ENCODE assay signal across 8 cellular contexts in the genomic region with DNA sequence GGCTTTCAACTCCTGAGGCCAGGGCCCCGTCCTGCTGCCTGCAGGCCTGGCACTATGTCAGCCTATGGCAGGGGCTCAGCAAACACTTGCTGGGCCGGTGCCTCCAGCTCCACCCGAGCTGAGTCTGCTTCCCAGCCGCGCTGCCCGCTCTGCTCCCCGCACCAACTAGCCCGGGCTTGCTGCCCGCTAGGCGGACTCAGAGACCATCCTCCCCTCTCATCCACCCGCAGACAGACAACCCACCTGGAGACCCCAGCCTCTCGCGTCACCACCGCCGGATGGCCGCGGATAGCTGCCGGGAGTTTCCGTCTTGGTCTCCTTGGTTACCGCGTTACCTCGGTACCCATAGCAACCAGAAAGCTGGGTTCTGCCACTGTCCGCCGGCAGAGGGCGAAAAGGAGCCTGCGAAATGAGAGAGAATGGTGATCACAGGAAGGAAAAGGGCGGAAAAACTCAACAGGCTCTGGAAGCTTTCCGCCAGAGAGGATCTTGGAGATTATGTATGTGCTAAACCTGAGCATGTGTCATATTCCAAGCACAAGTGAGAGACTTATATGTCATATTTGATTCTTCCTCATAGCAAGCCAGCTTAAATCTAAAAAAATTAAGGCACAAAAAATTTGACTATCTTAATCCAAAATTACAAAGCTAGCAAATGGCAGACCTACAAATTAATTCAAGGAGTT. TPM values are rescaled to one million over a fixed set of nuclear protein-coding genes. Genes with fewer than 3 reads are reported as not detected.
DNase-seq lines count a peak whose midpoint lies in the region; ATAC-seq and TF ChIP-seq lines count a peak whose summit lies in the region.

A gene with protein sequence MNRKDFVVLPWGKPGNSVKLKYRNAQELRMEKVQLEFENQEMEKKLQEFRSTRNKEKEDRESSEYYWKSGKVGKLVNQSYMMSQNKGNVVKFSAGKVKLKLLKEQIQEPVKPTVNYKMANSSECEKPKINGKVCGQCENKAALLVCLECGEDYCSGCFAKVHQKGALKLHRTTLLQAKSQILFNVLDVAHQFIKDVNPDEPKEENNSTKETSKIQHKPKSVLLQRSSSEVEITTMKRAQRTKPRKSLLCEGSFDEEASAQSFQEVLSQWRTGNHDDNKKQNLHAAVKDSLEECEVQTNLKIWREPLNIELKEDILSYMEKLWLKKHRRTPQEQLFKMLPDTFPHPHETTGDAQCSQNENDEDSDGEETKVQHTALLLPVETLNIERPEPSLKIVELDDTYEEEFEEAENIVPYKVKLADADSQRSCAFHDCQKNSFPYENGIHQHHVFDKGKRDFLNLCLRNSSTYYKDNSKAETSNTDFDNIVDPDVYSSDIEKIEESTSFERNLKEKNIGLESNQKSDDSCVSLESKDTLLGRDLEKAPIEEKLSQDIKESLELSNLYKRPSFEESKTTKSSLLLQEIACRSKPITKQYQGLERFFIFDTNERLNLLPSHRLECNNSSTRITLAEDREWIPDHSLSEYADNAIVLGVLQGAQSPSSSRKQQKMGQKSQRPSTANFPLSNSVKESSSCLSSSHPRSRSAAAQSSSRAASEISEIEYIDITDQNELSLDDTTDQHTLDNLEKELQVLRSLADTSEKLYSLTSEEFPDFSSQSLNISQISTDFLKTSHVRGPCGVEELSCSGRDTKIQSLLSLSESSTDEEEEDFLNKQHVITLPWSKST (minus strand): TSS at position 294 of the 686 bp plus-strand sequence. CDS start 7,396 bp downstream, outside the sequence.

- H3K4me3 Mint-ChIP-seq in chondrocyte (ENCODE audit: unreplicated experiment), result peak within 1 kb of the TSS; percentile 89

- peaks cover 7% of the 10 kb centered on the region for H3K4me1 Mint-ChIP-seq in chondrocyte (ENCODE audit: low read depth)

- H3K9me3 Mint-ChIP-seq in chondrocyte (ENCODE audit: low read depth), result no peaks in the 10 kb centered on the region

- ATAC-seq in GM19035 (IDR thresholded peaks at IDR 0.05; ENCODE audit: unreplicated experiment), result peak; percentile 100
- peak; percentile 100 for ATAC-seq in HG03354 (IDR thresholded peaks at IDR 0.05; ENCODE audit: poor library complexity, severe bottlenecking, unreplicated experiment)

- DNase-seq in AG08396 (ENCODE audit: low spot score) (peak; percentile 55), NCI-H446 (lab: John Stamatoyannopoulos, UW) (peak; percentile 82 to 93), chondrocyte (ENCODE audit: low spot score) (peak; percentile 83), kidney tubule cell (ENCODE audit: low spot score) (peak; percentile 87)
- peak; percentile 82 for DNase-seq in activated CD4-positive, CD25-positive, alpha-beta regulatory T cell treated with anti-CD3 and anti-CD28 coated beads, Interleukin-2, amount 50 U/mL, for 72 hours
- DNase-seq in stimulated activated CD4-positive, alpha-beta T cell treated with anti-CD3 and anti-CD28 coated beads, Interleukin-1b, Interleukin-23, amount 100 ng/mL, for 4 hours (ENCODE audit: low read depth in 2 of 2), result peak; percentile 73

- H3K27ac Mint-ChIP-seq in chondrocyte (ENCODE audit: unreplicated experiment), result no peak within 1 kb of the TSS

- TF ChIP-seq CTCF in chondrocyte (IDR thresholded peaks at IDR 0.05), result peak; percentile 96

- peaks cover 31% of the 10 kb centered on the region for H3K27me3 Mint-ChIP-seq in chondrocyte (ENCODE audit: low read depth)

- H3K36me3 Mint-ChIP-seq in chondrocyte (ENCODE audit: low read depth), result no peaks in the 10 kb centered on the region

RNA-seq across cellular contexts. Expression of the gene that starts here (rescaled TPM):
- not detected in 3 replicates for total RNA-seq in chondrocyte

Comparison
In these comparisons a context has a peak if more than half of its experiments do, and no peak if none do; other contexts are left out.
1. Peak in every context shown above with its lines: DNase-seq and ATAC-seq.
2. Peak in DNase-seq in chondrocyte; RNA of the gene not detected or under 1 TPM.